In the genomic region with DNA sequence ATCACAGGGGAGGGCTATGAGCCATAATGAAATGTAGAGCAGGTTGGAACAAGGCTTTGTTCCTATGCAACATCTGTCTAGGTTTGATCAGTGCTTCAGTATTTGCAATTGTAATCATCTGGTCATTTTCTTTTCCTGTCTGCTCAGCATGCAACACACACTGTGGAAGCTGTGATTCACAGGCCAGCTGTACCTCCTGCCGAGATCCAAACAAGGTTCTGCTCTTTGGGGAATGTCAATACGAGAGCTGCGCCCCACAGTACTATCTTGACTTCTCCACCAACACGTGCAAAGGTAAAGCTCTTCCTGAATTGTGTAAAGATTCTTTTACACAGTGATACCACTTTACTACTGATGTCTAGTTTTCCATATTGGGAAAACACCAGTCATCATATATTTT, we compare ENCODE assay signal across 17 cellular contexts.
DNase-seq lines count a peak whose midpoint lies in the region; ATAC-seq and TF ChIP-seq lines count a peak whose summit lies in the region.
"Had no signal": no experiment of that assay in that cellular context is flagged by ENCODE, and none has a peak within 500 bp of the region (broad histone marks: within the 10 kb centered on the region; RNA-seq: fewer than 3 reads in every experiment).

No MANE protein-coding gene starts in this region.

- no peak overlapping the region for H3K27ac ChIP-seq in mesendoderm (ENCODE audit: low read depth, low read length)
- H3K27ac ChIP-seq: upper lobe of left lung had no signal

- H3K4me3 Mint-ChIP-seq in chondrocyte (ENCODE audit: unreplicated experiment), result no peak overlapping the region
- H3K4me3 Mint-ChIP-seq: activated T-cell treated with anti-CD3 and anti-CD28 coated beads, Interleukin-2, amount 50 U/mL, for 4 hours; stimulated activated naive B cell treated with anti-CD40 and anti-IgM and Interleukin-4, amounts not matched to agents 10 μg/mL and 1 μg/mL and 100 μg/mL, for 72 hours had no signal

- H2BK120ac ChIP-seq in mesendoderm (ENCODE audit: low read depth, low read length), result no peak overlapping the region

- no peaks in the 10 kb centered on the region for H3K27me3 ChIP-seq in mesendoderm (ENCODE audit: insufficient read depth, low read length, poor library complexity)
- H3K27me3 ChIP-seq: upper lobe of left lung had no signal

- no peak overlapping the region for H4K8ac ChIP-seq in mesendoderm (ENCODE audit: low read depth, low read length)

- H4K5ac ChIP-seq in mesendoderm (ENCODE audit: low read length), result no peak overlapping the region

- no peak overlapping the region for H3K9ac ChIP-seq in mesendoderm (ENCODE audit: low read length)

- H3K4ac ChIP-seq in mesendoderm (ENCODE audit: low read depth, low read length), result no peak overlapping the region

- no peaks in the 10 kb centered on the region for H3K9me3 Mint-ChIP-seq in chondrocyte (ENCODE audit: low read depth)
- H3K9me3 Mint-ChIP-seq: activated T-cell treated with anti-CD3 and anti-CD28 coated beads, Interleukin-2, amount 50 U/mL, for 4 hours; stimulated activated naive B cell treated with anti-CD40 and anti-IgM and Interleukin-4, amounts not matched to agents 10 μg/mL and 1 μg/mL and 100 μg/mL, for 72 hours had no signal

- H3K36me3 Mint-ChIP-seq in chondrocyte (ENCODE audit: low read depth), result peaks cover 6% of the 10 kb centered on the region
- H3K36me3 Mint-ChIP-seq: stimulated activated naive B cell treated with anti-CD40 and anti-IgM and Interleukin-4, amounts not matched to agents 10 μg/mL and 1 μg/mL and 100 μg/mL, for 72 hours had no signal

- DNase-seq in GM03348 (ENCODE audit: low spot score), result peak; percentile 29
- DNase-seq in NCI-H2081 treated with DMSO at 0.1 percent for 48 hours (lab: John Stamatoyannopoulos, UW), result peak; percentile 70
- peak; percentile 78 for DNase-seq in choroid plexus epithelial cell (ENCODE audit: low read depth)
- peak; percentile 86 for DNase-seq in mesendoderm
- DNase-seq in NCI-H1694 treated with DMSO at 0.1 percent for 48 hours (lab: John Stamatoyannopoulos, UW), result no peak
- no peak for DNase-seq in NCI-H2107 (lab: John Stamatoyannopoulos, UW)
- no peak for DNase-seq in mucosa of descending colon
- DNase-seq in chondrocyte (ENCODE audit: low spot score), result no peak
- DNase-seq: activated CD4-positive, alpha-beta T cell treated with anti-CD3 and anti-CD28 coated beads, Interleukin-2, amount 50 U/mL, for 1 hour; activated T-cell treated with anti-CD3 and anti-CD28 coated beads, Interleukin-2, amount 50 U/mL, for 4 hours; amniotic stem cell; DMS79 treated with DMSO at 0.1 percent for 48 hours; NCI-H526; stimulated activated CD4-positive, alpha-beta T cell treated with anti-CD3 and anti-CD28 coated beads, Interleukin-4, amount 100 ng/mL, for 24 hours; stimulated activated naive B cell treated with anti-CD40 and anti-IgM and Interleukin-4, amounts not matched to agents 10 μg/mL and 1 μg/mL and 100 μg/mL, for 72 hours; T-helper 2 cell; upper lobe of left lung had no signal

- ATAC-seq in mucosa of descending colon, result no peak
- ATAC-seq: activated T-cell treated with anti-CD3 and anti-CD28 coated beads, Interleukin-2, amount 50 U/mL, for 4 hours; stimulated activated naive B cell treated with anti-CD40 and anti-IgM and Interleukin-4, amounts not matched to agents 10 μg/mL and 1 μg/mL and 100 μg/mL, for 72 hours had no signal

- H3K18ac ChIP-seq in mesendoderm (ENCODE audit: low read length), result no peak overlapping the region

- TF ChIP-seq CTCF in choroid plexus epithelial cell (conservative IDR thresholded peaks at IDR 0.05; ENCODE audit: low read depth, low read length) (no peak), mucosa of descending colon (IDR thresholded peaks at IDR 0.05) (no peak), chondrocyte (IDR thresholded peaks at IDR 0.05) (no peak)

- no peaks in the 10 kb centered on the region for H3K9me3 ChIP-seq in mucosa of descending colon
- H3K9me3 ChIP-seq: upper lobe of left lung had no signal

- intact Hi-C loops in mucosa of descending colon (cut with DNase I, micrococcal nuclease), result no loop called here

- H3K4me1 ChIP-seq in mesendoderm (ENCODE audit: control insufficient read depth, low read depth, low read length) (peaks cover 12% of the 10 kb centered on the region), mucosa of descending colon (ENCODE audit: low read depth) (no peaks in the 10 kb centered on the region)
- H3K4me1 ChIP-seq: upper lobe of left lung had no signal

- H3K27ac Mint-ChIP-seq in chondrocyte (ENCODE audit: unreplicated experiment), result no peak overlapping the region
- H3K27ac Mint-ChIP-seq: stimulated activated naive B cell treated with anti-CD40 and anti-IgM and Interleukin-4, amounts not matched to agents 10 μg/mL and 1 μg/mL and 100 μg/mL, for 72 hours had no signal

- H3K56ac ChIP-seq in mesendoderm (ENCODE audit: low read length), result no peak overlapping the region

- H2BK15ac ChIP-seq in mesendoderm (replicated peaks; ENCODE audit: low read depth), result no peak overlapping the region

- no peak overlapping the region for H3K4me3 ChIP-seq in choroid plexus epithelial cell (ENCODE audit: low read depth, low read length)
- no peak overlapping the region for H3K4me3 ChIP-seq in mesendoderm (ENCODE audit: low read length)
- no peak overlapping the region for H3K4me3 ChIP-seq in mucosa of descending colon
- H3K4me3 ChIP-seq: upper lobe of left lung had no signal

- H2BK5ac ChIP-seq in mesendoderm (ENCODE audit: low read length), result no peak overlapping the region

- no peaks in the 10 kb centered on the region for H3K79me2 ChIP-seq in mesendoderm (ENCODE audit: control insufficient read depth, insufficient read depth, low read length)

- no CpG with 5 or more reads among the region's 4 CpGs for WGBS in mesendoderm (ENCODE audit: extremely low coverage, insufficient coverage, low lambda C conversion rate)

- peaks cover 7% of the 10 kb centered on the region for H3K4me1 Mint-ChIP-seq in chondrocyte (ENCODE audit: low read depth)
- H3K4me1 Mint-ChIP-seq: stimulated activated naive B cell treated with anti-CD40 and anti-IgM and Interleukin-4, amounts not matched to agents 10 μg/mL and 1 μg/mL and 100 μg/mL, for 72 hours had no signal

- H3K23ac ChIP-seq in mesendoderm (ENCODE audit: low read length), result no peak overlapping the region

- H2AK5ac ChIP-seq in mesendoderm (ENCODE audit: low read length), result no peak overlapping the region

- no peak overlapping the region for H3K4me2 ChIP-seq in mesendoderm (ENCODE audit: low read length)

- H3K36me3 ChIP-seq in mesendoderm (ENCODE audit: control insufficient read depth, insufficient read depth, low read length), result peaks cover 3% of the 10 kb centered on the region
- no peaks in the 10 kb centered on the region for H3K36me3 ChIP-seq in mucosa of descending colon (ENCODE audit: low read depth)
- H3K36me3 ChIP-seq: upper lobe of left lung had no signal

- H3K79me1 ChIP-seq in mesendoderm (ENCODE audit: low read length), result no peaks in the 10 kb centered on the region

- no peaks in the 10 kb centered on the region for H3K27me3 Mint-ChIP-seq in chondrocyte (ENCODE audit: low read depth)

Comparison
In these comparisons a context has a peak if more than half of its experiments do, and no peak if none do; other contexts are left out.
1. DNase-seq: peak in GM03348 (single experiment), NCI-H2081 treated with DMSO at 0.1 percent for 48 hours (single experiment), choroid plexus epithelial cell (single experiment) and mesendoderm (single experiment); none in NCI-H1694 treated with DMSO at 0.1 percent for 48 hours (single experiment), NCI-H2107 (single experiment), mucosa of descending colon (0 of 3) and chondrocyte (single experiment).